Comparison of ENCODE assay signal across 1 cellular context in the genomic region with DNA sequence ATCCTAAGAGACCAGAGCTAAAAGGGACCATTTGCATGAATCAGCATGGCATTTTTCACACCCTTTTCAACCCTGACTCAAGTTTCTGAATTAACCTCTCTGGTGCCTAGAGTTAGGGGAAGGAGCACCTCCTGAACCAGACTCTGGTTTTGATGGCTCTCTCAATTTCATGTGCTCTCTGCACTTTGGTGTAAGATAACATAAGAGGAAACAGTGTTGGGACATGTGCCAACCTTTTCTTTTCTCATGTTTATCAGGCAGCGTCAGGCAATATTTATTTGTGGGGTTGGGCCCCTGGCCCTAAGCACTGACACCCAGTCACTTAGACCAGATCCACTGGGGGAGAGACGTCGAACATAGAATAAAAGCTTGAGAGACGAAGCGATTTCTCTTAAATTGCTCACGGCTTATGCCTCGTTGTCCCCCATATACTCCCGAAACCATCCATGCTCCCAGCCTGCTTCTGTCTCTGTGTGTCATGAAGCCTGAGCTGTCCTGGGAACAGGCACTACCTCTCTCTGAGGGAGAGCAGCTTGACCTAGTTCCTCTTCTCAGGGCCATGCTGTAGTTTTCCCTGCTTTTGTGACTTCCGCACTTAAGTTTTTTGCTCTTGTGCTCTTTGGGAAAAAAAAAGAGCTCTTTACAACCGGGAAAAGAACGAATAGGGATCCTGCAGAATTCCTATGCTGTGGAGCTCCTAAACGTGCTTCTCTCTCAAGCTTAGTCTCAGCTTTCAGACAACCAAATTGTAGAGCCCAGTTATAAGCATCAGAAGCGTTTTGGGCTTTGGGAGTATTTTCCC.
TF ChIP-seq lines count a peak whose summit lies in the region.

No MANE protein-coding gene starts in this region.

TF ChIP-seq in GM12878, 131 proteins besides CTCF, POLR2A, EP300 and RAD21 (continued from another document and continues in another):
- TF ChIP-seq, protein P1, sequence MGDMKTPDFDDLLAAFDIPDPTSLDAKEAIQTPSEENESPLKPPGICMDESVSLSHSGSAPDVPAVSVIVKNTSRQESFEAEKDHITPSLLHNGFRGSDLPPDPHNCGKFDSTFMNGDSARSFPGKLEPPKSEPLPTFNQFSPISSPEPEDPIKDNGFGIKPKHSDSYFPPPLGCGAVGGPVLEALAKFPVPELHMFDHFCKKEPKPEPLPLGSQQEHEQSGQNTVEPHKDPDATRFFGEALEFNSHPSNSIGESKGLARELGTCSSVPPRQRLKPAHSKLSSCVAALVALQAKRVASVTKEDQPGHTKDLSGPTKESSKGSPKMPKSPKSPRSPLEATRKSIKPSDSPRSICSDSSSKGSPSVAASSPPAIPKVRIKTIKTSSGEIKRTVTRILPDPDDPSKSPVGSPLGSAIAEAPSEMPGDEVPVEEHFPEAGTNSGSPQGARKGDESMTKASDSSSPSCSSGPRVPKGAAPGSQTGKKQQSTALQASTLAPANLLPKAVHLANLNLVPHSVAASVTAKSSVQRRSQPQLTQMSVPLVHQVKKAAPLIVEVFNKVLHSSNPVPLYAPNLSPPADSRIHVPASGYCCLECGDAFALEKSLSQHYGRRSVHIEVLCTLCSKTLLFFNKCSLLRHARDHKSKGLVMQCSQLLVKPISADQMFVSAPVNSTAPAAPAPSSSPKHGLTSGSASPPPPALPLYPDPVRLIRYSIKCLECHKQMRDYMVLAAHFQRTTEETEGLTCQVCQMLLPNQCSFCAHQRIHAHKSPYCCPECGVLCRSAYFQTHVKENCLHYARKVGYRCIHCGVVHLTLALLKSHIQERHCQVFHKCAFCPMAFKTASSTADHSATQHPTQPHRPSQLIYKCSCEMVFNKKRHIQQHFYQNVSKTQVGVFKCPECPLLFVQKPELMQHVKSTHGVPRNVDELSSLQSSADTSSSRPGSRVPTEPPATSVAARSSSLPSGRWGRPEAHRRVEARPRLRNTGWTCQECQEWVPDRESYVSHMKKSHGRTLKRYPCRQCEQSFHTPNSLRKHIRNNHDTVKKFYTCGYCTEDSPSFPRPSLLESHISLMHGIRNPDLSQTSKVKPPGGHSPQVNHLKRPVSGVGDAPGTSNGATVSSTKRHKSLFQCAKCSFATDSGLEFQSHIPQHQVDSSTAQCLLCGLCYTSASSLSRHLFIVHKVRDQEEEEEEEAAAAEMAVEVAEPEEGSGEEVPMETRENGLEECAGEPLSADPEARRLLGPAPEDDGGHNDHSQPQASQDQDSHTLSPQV (IDR thresholded peaks at IDR 0.05): peak; percentile 22; the same call in 1 of the 2 replicates
- TF ChIP-seq RFX5 (IDR thresholded peaks at IDR 0.05; ENCODE audit: low read depth, low read length) (no peak), POLR2AphosphoS5 (IDR thresholded peaks at IDR 0.05; ENCODE audit: low read length) (peak; percentile 68), CBX5 (IDR thresholded peaks at IDR 0.05; ENCODE audit: low read depth) (no peak), GATAD2B (conservative IDR thresholded peaks at IDR 0.05; ENCODE audit: low read depth) (0 out of 2 replicates have a peak, but pooled peaks have one; percentile 25), ZNF24 (IDR thresholded peaks at IDR 0.05) (no peak), HDAC2 (IDR thresholded peaks at IDR 0.05) (no peak), BCL3 (IDR thresholded peaks at IDR 0.05; ENCODE audit: borderline replicate concordance, insufficient read depth, low read depth, low read length, poor library complexity, severe bottlenecking) (peak; percentile 54), BMI1 (IDR thresholded peaks at IDR 0.05; ENCODE audit: borderline replicate concordance) (no peak), PAX8 (IDR thresholded peaks at IDR 0.05) (no peak), EZH2 (IDR thresholded peaks at IDR 0.05; ENCODE audit: borderline replicate concordance, control insufficient read depth, low read depth, low read length) (no peak), NR2F1 (conservative IDR thresholded peaks at IDR 0.05) (no peak), E2F4 (IDR thresholded peaks at IDR 0.05; ENCODE audit: low read depth, low read length) (no peak), IKZF1 (conservative IDR thresholded peaks at IDR 0.05) (0 out of 2 replicates have a peak, but pooled peaks have one; percentile 12), IKZF2 (IDR thresholded peaks at IDR 0.05) (peak in 1 of 2 experiments; percentile 59; a peak in 1 of 4 replicates), ZBTB11 (CRISPR knock-in tag; IDR thresholded peaks at IDR 0.05) (no peak), STAT3 (IDR thresholded peaks at IDR 0.05; ENCODE audit: low read depth, low read length) (no peak), JUND (IDR thresholded peaks at IDR 0.05; ENCODE audit: low read depth, low read length) (no peak), SUPT20H (IDR thresholded peaks at IDR 0.05; ENCODE audit: borderline replicate concordance, control insufficient read depth, low read depth, low read length) (no peak), NKRF (conservative IDR thresholded peaks at IDR 0.05) (no peak)
- TF ChIP-seq, protein P2, sequence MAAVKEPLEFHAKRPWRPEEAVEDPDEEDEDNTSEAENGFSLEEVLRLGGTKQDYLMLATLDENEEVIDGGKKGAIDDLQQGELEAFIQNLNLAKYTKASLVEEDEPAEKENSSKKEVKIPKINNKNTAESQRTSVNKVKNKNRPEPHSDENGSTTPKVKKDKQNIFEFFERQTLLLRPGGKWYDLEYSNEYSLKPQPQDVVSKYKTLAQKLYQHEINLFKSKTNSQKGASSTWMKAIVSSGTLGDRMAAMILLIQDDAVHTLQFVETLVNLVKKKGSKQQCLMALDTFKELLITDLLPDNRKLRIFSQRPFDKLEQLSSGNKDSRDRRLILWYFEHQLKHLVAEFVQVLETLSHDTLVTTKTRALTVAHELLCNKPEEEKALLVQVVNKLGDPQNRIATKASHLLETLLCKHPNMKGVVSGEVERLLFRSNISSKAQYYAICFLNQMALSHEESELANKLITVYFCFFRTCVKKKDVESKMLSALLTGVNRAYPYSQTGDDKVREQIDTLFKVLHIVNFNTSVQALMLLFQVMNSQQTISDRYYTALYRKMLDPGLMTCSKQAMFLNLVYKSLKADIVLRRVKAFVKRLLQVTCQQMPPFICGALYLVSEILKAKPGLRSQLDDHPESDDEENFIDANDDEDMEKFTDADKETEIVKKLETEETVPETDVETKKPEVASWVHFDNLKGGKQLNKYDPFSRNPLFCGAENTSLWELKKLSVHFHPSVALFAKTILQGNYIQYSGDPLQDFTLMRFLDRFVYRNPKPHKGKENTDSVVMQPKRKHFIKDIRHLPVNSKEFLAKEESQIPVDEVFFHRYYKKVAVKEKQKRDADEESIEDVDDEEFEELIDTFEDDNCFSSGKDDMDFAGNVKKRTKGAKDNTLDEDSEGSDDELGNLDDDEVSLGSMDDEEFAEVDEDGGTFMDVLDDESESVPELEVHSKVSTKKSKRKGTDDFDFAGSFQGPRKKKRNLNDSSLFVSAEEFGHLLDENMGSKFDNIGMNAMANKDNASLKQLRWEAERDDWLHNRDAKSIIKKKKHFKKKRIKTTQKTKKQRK (IDR thresholded peaks at IDR 0.05; ENCODE audit: low read depth, low read length): no peak
- TF ChIP-seq, protein P3, sequence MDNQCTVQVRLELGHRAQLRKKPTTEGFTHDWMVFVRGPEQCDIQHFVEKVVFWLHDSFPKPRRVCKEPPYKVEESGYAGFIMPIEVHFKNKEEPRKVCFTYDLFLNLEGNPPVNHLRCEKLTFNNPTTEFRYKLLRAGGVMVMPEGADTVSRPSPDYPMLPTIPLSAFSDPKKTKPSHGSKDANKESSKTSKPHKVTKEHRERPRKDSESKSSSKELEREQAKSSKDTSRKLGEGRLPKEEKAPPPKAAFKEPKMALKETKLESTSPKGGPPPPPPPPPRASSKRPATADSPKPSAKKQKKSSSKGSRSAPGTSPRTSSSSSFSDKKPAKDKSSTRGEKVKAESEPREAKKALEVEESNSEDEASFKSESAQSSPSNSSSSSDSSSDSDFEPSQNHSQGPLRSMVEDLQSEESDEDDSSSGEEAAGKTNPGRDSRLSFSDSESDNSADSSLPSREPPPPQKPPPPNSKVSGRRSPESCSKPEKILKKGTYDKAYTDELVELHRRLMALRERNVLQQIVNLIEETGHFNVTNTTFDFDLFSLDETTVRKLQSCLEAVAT (IDR thresholded peaks at IDR 0.05): peak; percentile 79
- TF ChIP-seq, protein P4, sequence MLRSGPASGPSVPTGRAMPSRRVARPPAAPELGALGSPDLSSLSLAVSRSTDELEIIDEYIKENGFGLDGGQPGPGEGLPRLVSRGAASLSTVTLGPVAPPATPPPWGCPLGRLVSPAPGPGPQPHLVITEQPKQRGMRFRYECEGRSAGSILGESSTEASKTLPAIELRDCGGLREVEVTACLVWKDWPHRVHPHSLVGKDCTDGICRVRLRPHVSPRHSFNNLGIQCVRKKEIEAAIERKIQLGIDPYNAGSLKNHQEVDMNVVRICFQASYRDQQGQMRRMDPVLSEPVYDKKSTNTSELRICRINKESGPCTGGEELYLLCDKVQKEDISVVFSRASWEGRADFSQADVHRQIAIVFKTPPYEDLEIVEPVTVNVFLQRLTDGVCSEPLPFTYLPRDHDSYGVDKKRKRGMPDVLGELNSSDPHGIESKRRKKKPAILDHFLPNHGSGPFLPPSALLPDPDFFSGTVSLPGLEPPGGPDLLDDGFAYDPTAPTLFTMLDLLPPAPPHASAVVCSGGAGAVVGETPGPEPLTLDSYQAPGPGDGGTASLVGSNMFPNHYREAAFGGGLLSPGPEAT (IDR thresholded peaks at IDR 0.05; ENCODE audit: low read depth): no peak
- TF ChIP-seq, protein P5, sequence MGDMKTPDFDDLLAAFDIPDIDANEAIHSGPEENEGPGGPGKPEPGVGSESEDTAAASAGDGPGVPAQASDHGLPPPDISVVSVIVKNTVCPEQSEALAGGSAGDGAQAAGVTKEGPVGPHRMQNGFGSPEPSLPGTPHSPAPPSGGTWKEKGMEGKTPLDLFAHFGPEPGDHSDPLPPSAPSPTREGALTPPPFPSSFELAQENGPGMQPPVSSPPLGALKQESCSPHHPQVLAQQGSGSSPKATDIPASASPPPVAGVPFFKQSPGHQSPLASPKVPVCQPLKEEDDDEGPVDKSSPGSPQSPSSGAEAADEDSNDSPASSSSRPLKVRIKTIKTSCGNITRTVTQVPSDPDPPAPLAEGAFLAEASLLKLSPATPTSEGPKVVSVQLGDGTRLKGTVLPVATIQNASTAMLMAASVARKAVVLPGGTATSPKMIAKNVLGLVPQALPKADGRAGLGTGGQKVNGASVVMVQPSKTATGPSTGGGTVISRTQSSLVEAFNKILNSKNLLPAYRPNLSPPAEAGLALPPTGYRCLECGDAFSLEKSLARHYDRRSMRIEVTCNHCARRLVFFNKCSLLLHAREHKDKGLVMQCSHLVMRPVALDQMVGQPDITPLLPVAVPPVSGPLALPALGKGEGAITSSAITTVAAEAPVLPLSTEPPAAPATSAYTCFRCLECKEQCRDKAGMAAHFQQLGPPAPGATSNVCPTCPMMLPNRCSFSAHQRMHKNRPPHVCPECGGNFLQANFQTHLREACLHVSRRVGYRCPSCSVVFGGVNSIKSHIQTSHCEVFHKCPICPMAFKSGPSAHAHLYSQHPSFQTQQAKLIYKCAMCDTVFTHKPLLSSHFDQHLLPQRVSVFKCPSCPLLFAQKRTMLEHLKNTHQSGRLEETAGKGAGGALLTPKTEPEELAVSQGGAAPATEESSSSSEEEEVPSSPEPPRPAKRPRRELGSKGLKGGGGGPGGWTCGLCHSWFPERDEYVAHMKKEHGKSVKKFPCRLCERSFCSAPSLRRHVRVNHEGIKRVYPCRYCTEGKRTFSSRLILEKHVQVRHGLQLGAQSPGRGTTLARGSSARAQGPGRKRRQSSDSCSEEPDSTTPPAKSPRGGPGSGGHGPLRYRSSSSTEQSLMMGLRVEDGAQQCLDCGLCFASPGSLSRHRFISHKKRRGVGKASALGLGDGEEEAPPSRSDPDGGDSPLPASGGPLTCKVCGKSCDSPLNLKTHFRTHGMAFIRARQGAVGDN (IDR thresholded peaks at IDR 0.05): peak; percentile 23
